Comparison of ENCODE assay signal across 15 cellular contexts in genomic region chr2:197281421-197281820, GRCh38. TPM values are rescaled to one million over a fixed set of nuclear protein-coding genes. Genes with fewer than 3 reads are reported as not detected.
A peak's percentile ranks its signal among the peaks of the same experiment; 100 is the strongest.
DNase-seq lines count a peak whose midpoint lies in the region; ATAC-seq and TF ChIP-seq lines count a peak whose summit lies in the region.
"Had no signal": no experiment of that assay in that cellular context is flagged by ENCODE, and none has a peak within 500 bp of the region (broad histone marks: within the 10 kb centered on the region; RNA-seq: fewer than 3 reads in every experiment).

No MANE protein-coding gene starts in this region.

- H3K27ac Mint-ChIP-seq in activated T-cell treated with anti-CD3 and anti-CD28 coated beads, Interleukin-2, amount 50 U/mL, for 24 hours, result peak overlapping the region; percentile 89
- H3K27ac Mint-ChIP-seq in brain, result peak overlapping the region in 3 of 5 experiments; percentile 39 to 73 (median 51)
- peak overlapping the region; percentile 76 for H3K27ac Mint-ChIP-seq in stimulated activated effector memory CD8-positive, alpha-beta T cell treated with anti-CD3 and anti-CD28 coated beads, Interleukin-12 subunit alpha, Interleukin-12 subunit beta, amount 100 ng/mL, for 72 hours

- H3K9me3 Mint-ChIP-seq in activated T-cell treated with anti-CD3 and anti-CD28 coated beads, Interleukin-2, amount 50 U/mL, for 24 hours, result no peaks in the 10 kb centered on the region
- no peaks in the 10 kb centered on the region for H3K9me3 Mint-ChIP-seq in activated T-cell treated with anti-CD3 and anti-CD28 coated beads, Interleukin-2, amount 50 U/mL, for 4 hours
- H3K9me3 Mint-ChIP-seq in brain, result peaks cover 0 to 3% (median 0%) of the 10 kb centered on the region in 5 experiments
- H3K9me3 Mint-ChIP-seq in stimulated activated effector memory CD8-positive, alpha-beta T cell treated with anti-CD3 and anti-CD28 coated beads, Interleukin-12 subunit alpha, Interleukin-12 subunit beta, amount 100 ng/mL, for 72 hours, result no peaks in the 10 kb centered on the region

- no peak for DNase-seq in activated T-cell treated with anti-CD3 and anti-CD28 coated beads, Interleukin-2, amount 50 U/mL, for 24 hours
- DNase-seq in activated T-cell treated with anti-CD3 and anti-CD28 coated beads, Interleukin-2, amount 50 U/mL, for 4 hours, result no peak
- DNase-seq in NB4 (ENCODE audit: low read depth) (peak; percentile 60), NCI-H748 (lab: John Stamatoyannopoulos, UW; ENCODE audit: unreplicated experiment) (no peak), inferior parietal cortex (ENCODE audit: extremely low spot score) (no peak)
- DNase-seq in stimulated activated effector memory CD8-positive, alpha-beta T cell treated with anti-CD3 and anti-CD28 coated beads, Interleukin-12 subunit alpha, Interleukin-12 subunit beta, amount 100 ng/mL, for 72 hours (ENCODE audit: low spot score in 2 of 2), result no peak
- DNase-seq: cerebellar nuclear complex, DMS153, mucosa of descending colon, NCI-H2029, NCI-H526 treated with DMSO at 0.1 percent for 48 hours, posterior cingulate gyrus had no signal

- TF ChIP-seq POLR2A in NB4 (IDR thresholded peaks at IDR 0.05; ENCODE audit: extremely low read depth, insufficient read length), result no peak

- H3K4me1 Mint-ChIP-seq in activated T-cell treated with anti-CD3 and anti-CD28 coated beads, Interleukin-2, amount 50 U/mL, for 24 hours (ENCODE audit: low read depth), result peaks cover 90% of the 10 kb centered on the region
- peaks cover 89% of the 10 kb centered on the region for H3K4me1 Mint-ChIP-seq in activated T-cell treated with anti-CD3 and anti-CD28 coated beads, Interleukin-2, amount 50 U/mL, for 4 hours (ENCODE audit: low read depth)
- H3K4me1 Mint-ChIP-seq in brain, result peaks cover 61% of the 10 kb centered on the region
- peaks cover 87% of the 10 kb centered on the region for H3K4me1 Mint-ChIP-seq in stimulated activated effector memory CD8-positive, alpha-beta T cell treated with anti-CD3 and anti-CD28 coated beads, Interleukin-12 subunit alpha, Interleukin-12 subunit beta, amount 100 ng/mL, for 72 hours

- TF ChIP-seq CTCF in NB4 (IDR thresholded peaks at IDR 0.05; ENCODE audit: low read depth, low read length), result no peak
- no peak for TF ChIP-seq CTCF in brain (conservative IDR thresholded peaks at IDR 0.05)

- ATAC-seq in activated T-cell treated with anti-CD3 and anti-CD28 coated beads, Interleukin-2, amount 50 U/mL, for 4 hours, result no peak
- ATAC-seq in stimulated activated effector memory CD8-positive, alpha-beta T cell treated with anti-CD3 and anti-CD28 coated beads, Interleukin-12 subunit alpha, Interleukin-12 subunit beta, amount 100 ng/mL, for 72 hours, result no peak
- ATAC-seq in HG03342 (IDR thresholded peaks at IDR 0.05; ENCODE audit: unreplicated experiment), result no peak
- ATAC-seq: mucosa of descending colon had no signal

- H3K4me3 ChIP-seq in NB4 (ENCODE audit: low read depth, low read length), result no peak overlapping the region
- H3K4me3 ChIP-seq: HAP-1, mucosa of descending colon had no signal

- peaks cover 36% of the 10 kb centered on the region for H3K36me3 Mint-ChIP-seq in activated T-cell treated with anti-CD3 and anti-CD28 coated beads, Interleukin-2, amount 50 U/mL, for 24 hours (ENCODE audit: low read depth)
- peaks cover 17% of the 10 kb centered on the region for H3K36me3 Mint-ChIP-seq in activated T-cell treated with anti-CD3 and anti-CD28 coated beads, Interleukin-2, amount 50 U/mL, for 4 hours (ENCODE audit: insufficient read depth)
- no peaks in the 10 kb centered on the region for H3K36me3 Mint-ChIP-seq in brain
- peaks cover 56% of the 10 kb centered on the region for H3K36me3 Mint-ChIP-seq in stimulated activated effector memory CD8-positive, alpha-beta T cell treated with anti-CD3 and anti-CD28 coated beads, Interleukin-12 subunit alpha, Interleukin-12 subunit beta, amount 100 ng/mL, for 72 hours

- no peaks in the 10 kb centered on the region for H3K27me3 Mint-ChIP-seq in activated T-cell treated with anti-CD3 and anti-CD28 coated beads, Interleukin-2, amount 50 U/mL, for 24 hours
- H3K27me3 Mint-ChIP-seq in activated T-cell treated with anti-CD3 and anti-CD28 coated beads, Interleukin-2, amount 50 U/mL, for 4 hours (ENCODE audit: low read depth), result no peaks in the 10 kb centered on the region
- H3K27me3 Mint-ChIP-seq in brain, result peaks cover 3% of the 10 kb centered on the region

- no peak overlapping the region for H3K4me3 Mint-ChIP-seq in activated T-cell treated with anti-CD3 and anti-CD28 coated beads, Interleukin-2, amount 50 U/mL, for 24 hours
- H3K4me3 Mint-ChIP-seq in activated T-cell treated with anti-CD3 and anti-CD28 coated beads, Interleukin-2, amount 50 U/mL, for 4 hours, result no peak overlapping the region
- H3K4me3 Mint-ChIP-seq in brain, result no peak overlapping the region
- no peak overlapping the region for H3K4me3 Mint-ChIP-seq in stimulated activated effector memory CD8-positive, alpha-beta T cell treated with anti-CD3 and anti-CD28 coated beads, Interleukin-12 subunit alpha, Interleukin-12 subunit beta, amount 100 ng/mL, for 72 hours

RNA-seq across cellular contexts. Expression of gene ANKRD44, which starts 29.2 kb away (rescaled TPM):
- 10 to 100 TPM; 75.0 to 91.5 (median 78.3) TPM for total RNA-seq in activated T-cell treated with anti-CD3 and anti-CD28 coated beads, Interleukin-2, amount 50 U/mL, for 4 hours
- 2.5 TPM for polyA plus RNA-seq in brain (ENCODE audit: insufficient read depth, low read depth, low replicate concordance)
